1 cellular context compared by ENCODE assay signal in the genomic region with DNA sequence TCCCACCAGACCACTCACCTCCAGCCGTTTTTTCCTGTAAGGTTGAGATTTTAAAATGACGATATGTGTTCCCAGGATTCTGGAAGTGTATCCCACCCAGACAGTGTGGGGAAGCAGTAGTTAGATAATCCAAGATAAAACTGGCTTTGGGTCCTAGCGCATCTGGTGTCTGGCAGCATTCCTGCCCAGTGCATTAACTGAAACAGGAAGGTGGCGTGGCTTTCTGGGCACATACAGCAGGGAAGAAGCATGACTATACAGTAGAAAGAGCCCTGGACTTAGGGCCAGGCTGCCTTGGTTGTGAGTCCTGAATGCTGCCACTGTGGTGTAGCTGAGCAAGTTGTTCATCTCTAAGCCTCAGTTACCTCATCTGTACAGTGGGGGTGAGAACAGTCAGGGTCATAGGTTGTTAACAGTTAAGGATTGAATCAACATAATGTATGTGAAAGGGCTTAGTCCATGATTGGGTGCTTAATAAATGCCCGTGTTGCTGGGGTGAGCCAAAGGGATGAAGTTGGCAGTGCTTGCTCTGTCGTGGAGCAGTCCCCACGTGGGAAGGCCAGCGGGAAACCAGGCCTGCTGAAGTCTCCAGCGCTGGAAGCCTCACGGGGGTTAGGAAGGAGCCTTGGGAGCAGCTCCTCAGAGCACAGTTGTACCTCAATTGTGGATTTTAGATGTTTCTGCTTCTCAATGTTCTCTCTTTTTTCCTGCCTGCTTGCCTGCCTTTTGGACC.
TF ChIP-seq lines count a peak whose summit lies in the region.

No MANE protein-coding gene starts in this region.

TF ChIP-seq in liver, 16 proteins besides CTCF, POLR2A, EP300 and RAD21 (continued from another document):
- TF ChIP-seq JUND (IDR thresholded peaks at IDR 0.05) (no peak), NR2F2 (IDR thresholded peaks at IDR 0.05) (no peak), YY1 (IDR thresholded peaks at IDR 0.05) (no peak), FOXA2 (IDR thresholded peaks at IDR 0.05) (no peak), FOXA1 (IDR thresholded peaks at IDR 0.05) (no peak), HNF4A (conservative IDR thresholded peaks at IDR 0.05) (no peak), RXRA (IDR thresholded peaks at IDR 0.05) (no peak)
- TF ChIP-seq, protein P1, sequence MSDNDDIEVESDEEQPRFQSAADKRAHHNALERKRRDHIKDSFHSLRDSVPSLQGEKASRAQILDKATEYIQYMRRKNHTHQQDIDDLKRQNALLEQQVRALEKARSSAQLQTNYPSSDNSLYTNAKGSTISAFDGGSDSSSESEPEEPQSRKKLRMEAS (IDR thresholded peaks at IDR 0.05), result no peak
- TF ChIP-seq, protein P2, sequence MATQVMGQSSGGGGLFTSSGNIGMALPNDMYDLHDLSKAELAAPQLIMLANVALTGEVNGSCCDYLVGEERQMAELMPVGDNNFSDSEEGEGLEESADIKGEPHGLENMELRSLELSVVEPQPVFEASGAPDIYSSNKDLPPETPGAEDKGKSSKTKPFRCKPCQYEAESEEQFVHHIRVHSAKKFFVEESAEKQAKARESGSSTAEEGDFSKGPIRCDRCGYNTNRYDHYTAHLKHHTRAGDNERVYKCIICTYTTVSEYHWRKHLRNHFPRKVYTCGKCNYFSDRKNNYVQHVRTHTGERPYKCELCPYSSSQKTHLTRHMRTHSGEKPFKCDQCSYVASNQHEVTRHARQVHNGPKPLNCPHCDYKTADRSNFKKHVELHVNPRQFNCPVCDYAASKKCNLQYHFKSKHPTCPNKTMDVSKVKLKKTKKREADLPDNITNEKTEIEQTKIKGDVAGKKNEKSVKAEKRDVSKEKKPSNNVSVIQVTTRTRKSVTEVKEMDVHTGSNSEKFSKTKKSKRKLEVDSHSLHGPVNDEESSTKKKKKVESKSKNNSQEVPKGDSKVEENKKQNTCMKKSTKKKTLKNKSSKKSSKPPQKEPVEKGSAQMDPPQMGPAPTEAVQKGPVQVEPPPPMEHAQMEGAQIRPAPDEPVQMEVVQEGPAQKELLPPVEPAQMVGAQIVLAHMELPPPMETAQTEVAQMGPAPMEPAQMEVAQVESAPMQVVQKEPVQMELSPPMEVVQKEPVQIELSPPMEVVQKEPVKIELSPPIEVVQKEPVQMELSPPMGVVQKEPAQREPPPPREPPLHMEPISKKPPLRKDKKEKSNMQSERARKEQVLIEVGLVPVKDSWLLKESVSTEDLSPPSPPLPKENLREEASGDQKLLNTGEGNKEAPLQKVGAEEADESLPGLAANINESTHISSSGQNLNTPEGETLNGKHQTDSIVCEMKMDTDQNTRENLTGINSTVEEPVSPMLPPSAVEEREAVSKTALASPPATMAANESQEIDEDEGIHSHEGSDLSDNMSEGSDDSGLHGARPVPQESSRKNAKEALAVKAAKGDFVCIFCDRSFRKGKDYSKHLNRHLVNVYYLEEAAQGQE (IDR thresholded peaks at IDR 0.05), result no peak
- TF ChIP-seq, protein P3, sequence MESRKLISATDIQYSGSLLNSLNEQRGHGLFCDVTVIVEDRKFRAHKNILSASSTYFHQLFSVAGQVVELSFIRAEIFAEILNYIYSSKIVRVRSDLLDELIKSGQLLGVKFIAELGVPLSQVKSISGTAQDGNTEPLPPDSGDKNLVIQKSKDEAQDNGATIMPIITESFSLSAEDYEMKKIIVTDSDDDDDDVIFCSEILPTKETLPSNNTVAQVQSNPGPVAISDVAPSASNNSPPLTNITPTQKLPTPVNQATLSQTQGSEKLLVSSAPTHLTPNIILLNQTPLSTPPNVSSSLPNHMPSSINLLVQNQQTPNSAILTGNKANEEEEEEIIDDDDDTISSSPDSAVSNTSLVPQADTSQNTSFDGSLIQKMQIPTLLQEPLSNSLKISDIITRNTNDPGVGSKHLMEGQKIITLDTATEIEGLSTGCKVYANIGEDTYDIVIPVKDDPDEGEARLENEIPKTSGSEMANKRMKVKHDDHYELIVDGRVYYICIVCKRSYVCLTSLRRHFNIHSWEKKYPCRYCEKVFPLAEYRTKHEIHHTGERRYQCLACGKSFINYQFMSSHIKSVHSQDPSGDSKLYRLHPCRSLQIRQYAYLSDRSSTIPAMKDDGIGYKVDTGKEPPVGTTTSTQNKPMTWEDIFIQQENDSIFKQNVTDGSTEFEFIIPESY (IDR thresholded peaks at IDR 0.05), result no peak
